ENCODE assay signal across 8 cellular contexts in the genomic region with DNA sequence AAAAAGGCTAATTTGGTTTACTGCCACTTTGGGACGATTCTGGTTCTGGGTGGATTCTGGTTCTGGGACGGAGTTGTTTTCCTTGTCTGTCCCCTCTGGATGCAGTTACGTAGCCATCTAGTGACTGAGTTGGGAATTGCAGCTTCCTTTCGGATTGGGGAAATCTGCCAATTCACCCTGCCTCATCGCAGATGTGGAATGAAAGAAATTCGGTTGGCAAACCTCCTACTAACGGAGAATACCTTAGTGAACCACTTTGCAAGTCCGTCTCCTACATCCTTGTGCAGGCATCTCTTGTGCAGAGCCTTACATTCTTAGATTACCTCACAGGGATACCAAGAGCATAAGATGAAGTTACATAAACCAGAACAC. TPM values are rescaled to one million over a fixed set of nuclear protein-coding genes. Genes with fewer than 3 reads are reported as not detected.
DNase-seq lines count a peak whose midpoint lies in the region; ATAC-seq, FAIRE-seq and TF ChIP-seq lines count a peak whose summit lies in the region.

No MANE protein-coding gene starts in this region.

- no peak overlapping the region for H3K4ac ChIP-seq in H1 (replicated peaks; ENCODE audit: insufficient read length, low read depth, low read length)

- H2BK120ac ChIP-seq in H1 (replicated peaks; ENCODE audit: low read depth, low read length) = no peak overlapping the region

- CTCF ChIA-PET in BJ (lab: Yijun Ruan, JAX) (interaction anchor here (0.6 to 4.7 kb wide), 19 partner anchors 13 to 312 kb away, joined by 3 to 34 read pairs (median 4); no protein-coding TSS in a partner anchor), H1 (lab: Charles Lee; ENCODE audit: partially characterized antibody) (interaction anchor here (0.7 to 2.8 kb wide), 25 partner anchors 8 to 355 kb away, joined by 3 to 14 read pairs (median 4); no protein-coding TSS in a partner anchor)

- peak; percentile 97 for TF ChIP-seq RAD21 in H1 (IDR thresholded peaks at IDR 0.05 in 1 of 2, conservative IDR thresholded peaks at IDR 0.05 in 1 of 2; ENCODE audit: low read depth in 2 of 2, low read length in 2 of 2)

- H3K9me3 ChIP-seq in H1 (ENCODE audit: insufficient read depth in 2 of 2, low read depth in 1 of 2, low read length in 1 of 2) (no peaks in the 10 kb centered on the region), mesodermal cell (ENCODE audit: control insufficient read depth, low read length) (no peaks in the 10 kb centered on the region)

- no peak overlapping the region for H3K18ac ChIP-seq in H1 (ENCODE audit: extremely low read depth, low read length)

- H4K91ac ChIP-seq in H1 (replicated peaks; ENCODE audit: insufficient read length, low read length) = no peak overlapping the region

- H2BK15ac ChIP-seq in H1 (ENCODE audit: low read length) = no peak overlapping the region

- DNase-seq in BJ (ENCODE audit: low read depth) = peak; percentile 84
- DNase-seq in HFFc6 = peak; percentile 92
- DNase-seq in NCI-H82 treated with DMSO at 0.1 percent for 48 hours (lab: John Stamatoyannopoulos, UW; ENCODE audit: unreplicated experiment) = peak; percentile 8
- DNase-seq in activated CD8-positive, alpha-beta memory T cell treated with anti-CD3 and anti-CD28 coated beads for 24 hours = peak; percentile 87
- DNase-seq in H1 (ENCODE audit: low read depth in 1 of 2, low spot score in 2 of 2) = peak; percentile 58 to 93
- peak; percentile 22 for DNase-seq in stimulated activated CD8-positive, alpha-beta memory T cell treated with anti-CD3 and anti-CD28 coated beads, Interleukin-12 subunit alpha, Interleukin-12 subunit beta, amount 100 ng/mL, for 24 hours (ENCODE audit: extremely low read depth)

- no peak overlapping the region for H2BK12ac ChIP-seq in H1 (ENCODE audit: low read depth, low read length)

- WGBS in H1 (ENCODE audit: extremely low coverage in 1 of 2, insufficient coverage in 1 of 2, insufficient read length in 1 of 2, insufficient replicate concordance in 2 of 2, low coverage in 1 of 2, low lambda C conversion rate in 2 of 2, missing lambda C conversion rate in 1 of 2), 2 experiments = 17% methylated on average over 8 of the region's 8 CpGs; no CpG with 5 or more reads in 1 of the 2 experiments
- 7 to 9% methylated on average over 3 to 8 of the region's 8 CpGs for WGBS in mesodermal cell (ENCODE audit: insufficient coverage in 2 of 2), 2 experiments

- FAIRE-seq in H1 (lab: Jason Lieb, UNC) = peak; percentile 36

- H3K27ac Mint-ChIP-seq in HFFc6 = peak overlapping the region; percentile 81

- H3K27me3 Mint-ChIP-seq in HFFc6 (ENCODE audit: insufficient read depth) = no peaks in the 10 kb centered on the region; the same call in none of the 2 replicates

- no peaks in the 10 kb centered on the region for H3K36me3 Mint-ChIP-seq in HFFc6 (ENCODE audit: low read depth)

- TF ChIP-seq CTCF in BJ (IDR thresholded peaks at IDR 0.05; ENCODE audit: insufficient read depth, low read depth, low read length) (peak; percentile 96), HFFc6 (IDR thresholded peaks at IDR 0.05) (peak; percentile 98), H1 (IDR thresholded peaks at IDR 0.05; ENCODE audit: control extremely low read depth in 1 of 3, insufficient read depth in 1 of 3, low read depth in 1 of 3, low read length in 3 of 3) (peak; percentile 75 to 98 (median 85))

- peaks cover 51% of the 10 kb centered on the region for H3K4me1 Mint-ChIP-seq in HFFc6 (ENCODE audit: low read depth)

- no peak overlapping the region for H3K14ac ChIP-seq in H1 (ENCODE audit: insufficient read length)

- H3K27ac ChIP-seq in H1 (ENCODE audit: low read depth, low read length) = no peak overlapping the region
- H3K27ac ChIP-seq in mesodermal cell (ENCODE audit: low read depth, low read length, severe bottlenecking) = peak overlapping the region; percentile 37

- ATAC-seq in GM21528 (IDR thresholded peaks at IDR 0.05; ENCODE audit: low FRiP score, unreplicated experiment) = no peak

- peak overlapping the region; percentile 32 for H3K4me3 ChIP-seq in BJ (ENCODE audit: low read depth, low read length)
- H3K4me3 ChIP-seq in H1 (ENCODE audit: extremely low read depth in 1 of 4, insufficient read depth in 2 of 4, low read depth in 3 of 4, low read length in 4 of 4) = no peak overlapping the region
- no peak overlapping the region for H3K4me3 ChIP-seq in mesodermal cell (ENCODE audit: extremely low read depth, insufficient read depth, low read length, poor library complexity, severe bottlenecking)

- H3K9ac ChIP-seq in H1 (replicated peaks in 1 of 4; ENCODE audit: extremely low read depth in 1 of 4, low read depth in 3 of 4, low read length in 3 of 4) = no peak overlapping the region

- H3K36me3 ChIP-seq in BJ (ENCODE audit: control insufficient read depth, insufficient read depth, low read length) (no peaks in the 10 kb centered on the region), H1 (ENCODE audit: control insufficient read depth in 2 of 4, insufficient read depth in 4 of 4, low read length in 3 of 4) (no peaks in the 10 kb centered on the region), mesodermal cell (ENCODE audit: control insufficient read depth, insufficient read depth, low read length) (no peaks in the 10 kb centered on the region)

- H3K27me3 ChIP-seq in BJ (ENCODE audit: control insufficient read depth, insufficient read depth, low read length) = no peaks in the 10 kb centered on the region; the same call in none of the 2 replicates
- H3K27me3 ChIP-seq in H1 (replicated peaks in 1 of 4; ENCODE audit: control insufficient read depth in 3 of 4, extremely low read depth in 1 of 4, insufficient read depth in 3 of 4, low read length in 3 of 4) = no peaks in the 10 kb centered on the region

- H2BK20ac ChIP-seq in H1 (ENCODE audit: low read length) = no peak overlapping the region

- POLR2A ChIA-PET in BJ (lab: Charles Lee) = interaction anchor here (0.6 kb wide), 1 partner anchor 8 kb away, joined by 3 read pairs; no protein-coding TSS in a partner anchor
- POLR2A ChIA-PET in H1 (lab: Charles Lee; ENCODE audit: partially characterized antibody) = no interaction called here

- H2AK5ac ChIP-seq in H1 (ENCODE audit: low read depth, low read length) = no peak overlapping the region

- no peaks in the 10 kb centered on the region for H3K9me3 Mint-ChIP-seq in HFFc6

- H3K4me3 Mint-ChIP-seq in HFFc6 = peak overlapping the region; percentile 67

- H2BK5ac ChIP-seq in H1 (ENCODE audit: low read depth, low read length) = no peak overlapping the region

- no peak overlapping the region for H3K56ac ChIP-seq in H1 (replicated peaks; ENCODE audit: insufficient read length, low read depth, low read length)

- no peaks in the 10 kb centered on the region for H3K79me2 ChIP-seq in H1 (ENCODE audit: control insufficient read depth in 1 of 2, insufficient read depth in 2 of 2, low read length in 2 of 2)

- H4K5ac ChIP-seq in H1 (ENCODE audit: insufficient read length, low read depth, low read length) = no peak overlapping the region

- H3K23me2 ChIP-seq in H1 (ENCODE audit: low read depth, low read length) = no peaks in the 10 kb centered on the region

- no peaks in the 10 kb centered on the region for H4K20me1 ChIP-seq in H1 (replicated peaks in 1 of 2; ENCODE audit: control insufficient read depth in 1 of 2, insufficient read depth in 2 of 2, low read length in 2 of 2)

- H3K4me1 ChIP-seq in H1 (replicated peaks in 1 of 4; ENCODE audit: control insufficient read depth in 3 of 4, insufficient read depth in 4 of 4, low read length in 3 of 4) (no peaks in the 10 kb centered on the region), mesodermal cell (ENCODE audit: control insufficient read depth, insufficient read depth, low read length, poor library complexity, severe bottlenecking) (peaks cover 21% of the 10 kb centered on the region)

- no peak overlapping the region for H3K23ac ChIP-seq in H1 (ENCODE audit: insufficient read length)

- TF ChIP-seq EP300 in H1 (IDR thresholded peaks at IDR 0.05; ENCODE audit: borderline replicate concordance in 1 of 2, low read depth in 2 of 2, low read length in 2 of 2) = no peak

- no peak overlapping the region for H4K8ac ChIP-seq in H1 (ENCODE audit: extremely low read depth, insufficient read depth, low read length)

- no peaks in the 10 kb centered on the region for H3K79me1 ChIP-seq in H1 (ENCODE audit: low read depth, low read length)

- no peak for TF ChIP-seq POLR2A in H1 (IDR thresholded peaks at IDR 0.05; ENCODE audit: control extremely low read depth in 1 of 2, low read depth in 2 of 2, low read length in 2 of 2)

- H2AFZ ChIP-seq in H1 (ENCODE audit: low read length) = peak overlapping the region; percentile 96

- H3K4me2 ChIP-seq in H1 (ENCODE audit: insufficient read depth in 1 of 2, low read depth in 2 of 2, low read length in 2 of 2) = no peak overlapping the region

TF ChIP-seq in H1, 55 proteins besides CTCF, POLR2A, EP300 and RAD21 (continues in another document):
- TF ChIP-seq BACH1 (IDR thresholded peaks at IDR 0.05; ENCODE audit: low read length) (peak; percentile 88), SP1 (IDR thresholded peaks at IDR 0.05; ENCODE audit: low read depth, low read length) (no peak), SUZ12 (IDR thresholded peaks at IDR 0.05; ENCODE audit: low read length) (no peak), MAFK (IDR thresholded peaks at IDR 0.05; ENCODE audit: low read depth, low read length) (peak; percentile 69; the same call in 1 of the 2 replicates), YY1 (IDR thresholded peaks at IDR 0.05; ENCODE audit: low read depth, low read length) (0 out of 2 replicates have a peak, but pooled peaks have one; percentile 43)

RNA-seq across cellular contexts. Expression of gene AP4E1, which starts 31.5 kb away (rescaled TPM):
- polyA plus RNA-seq in BJ (2011; rRNA removed) (1.8 and 4.2 TPM in 2 replicates), H1 (2011; rRNA removed) (1.1 and 1.4 TPM in 2 replicates)
- polyA minus RNA-seq in BJ (2011; rRNA and poly(A)+ RNA removed) = 3.2 and 3.7 TPM in 2 replicates
- total RNA-seq in HFFc6 (2021; fragmentation: NEBNext Ultra II Directional; extraction: Animal tissue kit (Norgen Biotek cat#: 25700)) = 10 to 100 TPM; 14.3 to 17.5 (median 16.2) TPM
- total RNA-seq in H1 (2021; fragmentation: NEBNext Ultra II Directional; extraction: Animal tissue kit (Norgen Biotek cat#: 25700)) = 9.3 and 10.9 TPM in 2 replicates
- polyA plus RNA-seq in H1 (2011; cell fraction: cytosol; rRNA removed) = 2.2 TPM
- polyA plus RNA-seq in H1 (2011; cell fraction: nucleus; rRNA removed) = 0.91 TPM
- 2.3 to 5.3 TPM (median 3.2 TPM) in 4 replicates for polyA plus RNA-seq in H1 (2012, experiment 1 of 2)
- 0.24 TPM for polyA plus RNA-seq in H1 (2012, experiment 2 of 2)
- 3.6 TPM for polyA plus RNA-seq in H1 (2013, experiment 1 of 2)
- 3.3 TPM for polyA plus RNA-seq in H1 (2013, experiment 2 of 2)
- 3.8 and 6.0 TPM in 2 replicates for polyA minus RNA-seq in H1 (2011; rRNA and poly(A)+ RNA removed)
- 3.3 TPM for polyA minus RNA-seq in H1 (2011; cell fraction: cytosol; rRNA and poly(A)+ RNA removed)
- polyA minus RNA-seq in H1 (2011; cell fraction: nucleus; rRNA and poly(A)+ RNA removed) = 5.3 TPM
- polyA plus RNA-seq in mesodermal cell (2013, experiment 1 of 2) = 5.6 TPM
- polyA plus RNA-seq in mesodermal cell (2013, experiment 2 of 2) = 6.6 TPM

Comparison
In these comparisons a context has a peak if more than half of its experiments do, and no peak if none do; other contexts are left out.
1. DNase-seq: peak in every context shown above with its lines; median percentile 92 in HFFc6; 87 in activated CD8-positive, alpha-beta memory T cell treated with anti-CD3 and anti-CD28 coated beads for 24 hours; 84 in BJ; 76 in H1; 22 in stimulated activated CD8-positive, alpha-beta memory T cell treated with anti-CD3 and anti-CD28 coated beads, Interleukin-12 subunit alpha, Interleukin-12 subunit beta, amount 100 ng/mL, for 24 hours; 8 in NCI-H82 treated with DMSO at 0.1 percent for 48 hours.